In the genomic region with DNA sequence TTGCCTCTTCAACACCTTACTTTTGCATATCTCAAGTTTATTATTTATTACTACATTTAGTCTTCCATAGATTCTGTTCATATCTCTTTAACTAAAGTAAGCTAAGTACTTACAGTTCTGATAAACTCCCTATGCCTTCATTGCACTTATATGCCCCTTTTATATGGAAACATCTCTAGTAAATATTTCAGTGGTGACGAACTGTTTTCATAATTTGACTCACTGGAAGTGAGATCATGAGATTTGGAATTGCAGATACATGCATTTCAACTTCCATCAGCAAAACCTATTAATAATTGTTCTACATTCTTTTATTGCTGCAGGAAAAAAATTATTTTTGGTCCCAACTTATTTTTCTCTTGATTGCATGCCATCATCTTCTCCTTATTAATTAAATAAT, we compare ENCODE assay signal across 1 cellular context.
TF ChIP-seq lines count a peak whose summit lies in the region.

No MANE protein-coding gene starts in this region.

TF ChIP-seq in IMR-90, 13 proteins besides CTCF, POLR2A, EP300 and RAD21 (continued from another document):
- TF ChIP-seq MAFK (IDR thresholded peaks at IDR 0.05; ENCODE audit: low read depth, low read length): peak; percentile 37; the same call in 1 of the 2 replicates
